In the genomic region with DNA sequence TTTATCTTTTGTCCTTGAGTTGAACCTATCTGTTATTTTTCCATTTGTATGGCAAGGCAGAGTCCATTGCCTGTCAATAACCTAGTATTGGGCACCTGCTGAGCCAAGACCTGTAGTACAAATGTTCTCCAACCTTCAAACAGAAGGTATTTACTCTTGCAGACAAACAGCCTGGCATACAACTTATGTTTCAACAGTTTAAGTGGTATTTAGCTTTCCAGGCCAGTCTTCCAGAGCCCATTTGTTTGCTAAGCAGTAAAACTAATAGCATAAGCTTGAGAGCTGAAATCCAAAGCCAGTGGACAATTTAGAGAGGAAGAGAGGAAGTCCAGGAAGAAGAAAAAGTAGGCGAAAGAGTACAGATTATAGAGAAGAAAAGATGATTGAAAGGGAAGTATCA, we compare ENCODE assay signal across 21 cellular contexts.
"Had no signal": no experiment of that assay in that cellular context is flagged by ENCODE, and none has a peak within 500 bp of the region (broad histone marks: within the 10 kb centered on the region; RNA-seq: fewer than 3 reads in every experiment).

No MANE protein-coding gene starts in this region.

- ATAC-seq: activated naive CD8-positive, alpha-beta T cell treated with anti-CD3 and anti-CD28 coated beads, Interleukin-2, amount 50 U/mL, for 24 hours; esophagus mucosa; heart left ventricle; mucosa of descending colon; natural killer cell treated with Interleukin-12 subunit alpha and Interleukin-12 subunit beta and Interleukin-15 and Interleukin-18, amount 100 ng/mL, for 72 hours; stimulated activated memory B cell treated with anti-CD40 and anti-IgM and Interleukin-4, amounts not matched to agents 10 μg/mL and 1 μg/mL and 100 μg/mL, for 72 hours; stimulated activated naive CD8-positive, alpha-beta T cell treated with anti-CD3 and anti-CD28 coated beads, Interleukin-15, amount 100 ng/mL, for 72 hours had no signal

- DNase-seq: activated CD4-positive, alpha-beta memory T cell treated with anti-CD3 and anti-CD28 coated beads for 36 hours; activated CD4-positive, alpha-beta T cell treated with anti-CD3 and anti-CD28 coated beads, Interleukin-2, amount 10 ng/mL, durations not matched to agents 24 days and 14 days; activated CD4-positive, CD25-positive, alpha-beta regulatory T cell treated with anti-CD3 and anti-CD28 coated beads, Interleukin-2, amount 50 U/mL, for 72 hours; activated naive CD8-positive, alpha-beta T cell treated with anti-CD3 and anti-CD28 coated beads, Interleukin-2, amount 50 U/mL, for 24 hours; activated T-cell treated with anti-CD3 and anti-CD28 coated beads, Interleukin-2, amount 50 U/mL, for 48 hours; amygdala; endodermal cell; foreskin fibroblast; heart left ventricle; kidney glomerular epithelial cell; left ventricle myocardium inferior; mucosa of descending colon; stimulated activated CD4-positive, alpha-beta T cell treated with anti-CD3 and anti-CD28 coated beads, Interleukin-1b, Interleukin-23, amount 100 ng/mL, for 48 hours; stimulated activated CD4-positive, alpha-beta T cell treated with anti-CD3 and anti-CD28 coated beads, Interleukin-4, amount 100 ng/mL, for 4 hours; stimulated activated CD8-positive, alpha-beta memory T cell treated with anti-CD3 and anti-CD28 coated beads, Interleukin-4, amount 100 ng/mL, for 48 hours; stimulated activated naive CD8-positive, alpha-beta T cell treated with anti-CD3 and anti-CD28 coated beads, Interleukin-15, amount 100 ng/mL, for 72 hours; substantia nigra; uterus had no signal
